1 cellular context compared by ENCODE assay signal in the genomic region with DNA sequence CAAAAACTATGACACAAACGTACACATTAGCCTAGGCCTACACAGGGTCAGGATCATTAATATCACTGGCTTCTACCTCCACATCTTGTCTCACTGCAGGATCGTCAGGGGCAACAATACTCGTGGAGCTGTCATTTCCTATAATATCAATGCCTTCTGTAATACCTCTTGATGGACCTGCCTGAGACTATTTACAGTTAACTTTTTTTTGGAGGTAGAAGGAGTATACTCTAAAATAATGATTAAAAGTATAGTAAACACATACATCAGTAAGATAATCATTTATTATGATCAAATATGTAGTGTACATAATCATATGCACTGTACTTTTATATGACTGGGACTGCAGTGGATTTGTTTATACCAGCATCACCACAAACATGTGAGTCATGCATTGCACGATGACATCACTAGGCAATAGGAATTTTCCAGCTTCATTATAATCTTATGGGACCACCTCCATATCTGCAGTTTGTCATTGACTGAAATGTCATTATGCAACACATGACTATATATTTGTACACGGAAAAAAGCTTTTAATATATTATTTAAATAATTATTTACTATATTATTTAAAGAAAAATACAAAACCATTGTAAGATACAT.
TF ChIP-seq lines count a peak whose summit lies in the region.

No MANE protein-coding gene starts in this region.

TF ChIP-seq in endothelial cell of umbilical vein, 7 proteins besides CTCF, POLR2A, EP300 and RAD21 (continued from another document):
- TF ChIP-seq JUN (IDR thresholded peaks at IDR 0.05; ENCODE audit: borderline replicate concordance, insufficient read depth, insufficient read length, low read depth) = peak; percentile 66
- peak; percentile 21 for TF ChIP-seq FOS (IDR thresholded peaks at IDR 0.05; ENCODE audit: borderline replicate concordance, insufficient read depth, low read length)
